ENCODE assay signal across 1 cellular context in genomic region chr6:125791151-125791819, GRCh38.
TF ChIP-seq lines count a peak whose summit lies in the region.

No MANE protein-coding gene starts in this region.

TF ChIP-seq in GM23338, 12 proteins besides CTCF, POLR2A, EP300 and RAD21 (continued from another document):
- TF ChIP-seq ZNF462 (CRISPR knock-in tag; IDR thresholded peaks at IDR 0.05) (no peak), ZNF114 (CRISPR knock-in tag; IDR thresholded peaks at IDR 0.05) (no peak), NANOG (IDR thresholded peaks at IDR 0.05; ENCODE audit: borderline replicate concordance) (no peak), POLR2AphosphoS5 (IDR thresholded peaks at IDR 0.05; ENCODE audit: low read depth) (no peak), CREB1 (CRISPR knock-in tag; IDR thresholded peaks at IDR 0.05; ENCODE audit: low read depth) (no peak), JUNB (IDR thresholded peaks at IDR 0.05; ENCODE audit: unreplicated experiment) (no peak), ZNF331 (CRISPR knock-in tag; IDR thresholded peaks at IDR 0.05; ENCODE audit: low read depth) (no peak), ETS1 (IDR thresholded peaks at IDR 0.05) (no peak), STAT1 (IDR thresholded peaks at IDR 0.05; ENCODE audit: unreplicated experiment) (no peak)
